Comparison of ENCODE assay signal across 16 cellular contexts in genomic region chr15:64850778-64851502, GRCh38. TPM values are rescaled to one million over a fixed set of nuclear protein-coding genes. Genes with fewer than 3 reads are reported as not detected.
DNase-seq lines count a peak whose midpoint lies in the region; ATAC-seq, FAIRE-seq and TF ChIP-seq lines count a peak whose summit lies in the region.
"Had no signal": no experiment of that assay in that cellular context is flagged by ENCODE, and none has a peak within 500 bp of the region (broad histone marks: within the 10 kb centered on the region; RNA-seq: fewer than 3 reads in every experiment).

No MANE protein-coding gene starts in this region.

- no peaks in the 10 kb centered on the region for H3K9me3 Mint-ChIP-seq in HFFc6
- no peaks in the 10 kb centered on the region for H3K9me3 Mint-ChIP-seq in astrocyte (ENCODE audit: unreplicated experiment)

- no peak overlapping the region for H3K9ac ChIP-seq in astrocyte (ENCODE audit: low read length)
- H3K9ac ChIP-seq in mesenchymal stem cell (ENCODE audit: low read length), result peak overlapping the region; percentile 62
- H3K9ac ChIP-seq in stomach smooth muscle (ENCODE audit: low read length in 2 of 2), result peak overlapping the region; percentile 39 to 60

- peaks cover 38% of the 10 kb centered on the region for H3K36me3 Mint-ChIP-seq in HFFc6 (ENCODE audit: low read depth)
- peaks cover 17% of the 10 kb centered on the region for H3K36me3 Mint-ChIP-seq in astrocyte (ENCODE audit: low read depth, unreplicated experiment)

- no peaks in the 10 kb centered on the region for H3K9me3 ChIP-seq in astrocyte (ENCODE audit: insufficient read depth, low read depth, low read length)
- no peaks in the 10 kb centered on the region for H3K9me3 ChIP-seq in mesenchymal stem cell (ENCODE audit: control insufficient read depth, low read length)
- H3K9me3 ChIP-seq in stomach smooth muscle (ENCODE audit: control insufficient read depth in 2 of 2, low read length in 2 of 2), result no peaks in the 10 kb centered on the region
- H3K9me3 ChIP-seq: MG63 had no signal

- peak overlapping the region; percentile 5 for H2AK5ac ChIP-seq in mesenchymal stem cell (ENCODE audit: low read length, severe bottlenecking)

- H3K27ac Mint-ChIP-seq in HFFc6 (peak overlapping the region; percentile 88), astrocyte (ENCODE audit: unreplicated experiment) (peak overlapping the region; percentile 81)
- H3K27ac Mint-ChIP-seq: activated CD4-positive, alpha-beta T cell treated with anti-CD3 and anti-CD28 coated beads for 36 hours had no signal

- H4K20me1 ChIP-seq in astrocyte (ENCODE audit: insufficient read depth, low read length), result peaks cover 44% of the 10 kb centered on the region

- H3K4me2 ChIP-seq in astrocyte (ENCODE audit: low read length) (peak overlapping the region; percentile 38), mesenchymal stem cell (ENCODE audit: low read length, poor library complexity, severe bottlenecking) (no peak overlapping the region)

- H3K23ac ChIP-seq in mesenchymal stem cell (ENCODE audit: low read length in 2 of 2), result no peak overlapping the region

- H2AFZ ChIP-seq in astrocyte (ENCODE audit: low read depth, low read length), result no peak overlapping the region
- no peak overlapping the region for H2AFZ ChIP-seq in mesenchymal stem cell (ENCODE audit: low read depth, low read length)

- H4K8ac ChIP-seq in mesenchymal stem cell (ENCODE audit: low read length), result no peak overlapping the region

- H2BK12ac ChIP-seq in mesenchymal stem cell (ENCODE audit: low read length in 2 of 2), result peak overlapping the region in 1 of 2 experiments; percentile 21

- H3K4me1 Mint-ChIP-seq in HFFc6 (ENCODE audit: low read depth) (peaks cover 73% of the 10 kb centered on the region), astrocyte (ENCODE audit: low read depth, unreplicated experiment) (peaks cover 39% of the 10 kb centered on the region)

- H3K27me3 Mint-ChIP-seq in HFFc6 (ENCODE audit: insufficient read depth) (no peaks in the 10 kb centered on the region; the same call in 1 of the 2 replicates), astrocyte (ENCODE audit: low read depth, unreplicated experiment) (no peaks in the 10 kb centered on the region)
- H3K27me3 Mint-ChIP-seq: activated CD4-positive, alpha-beta T cell treated with anti-CD3 and anti-CD28 coated beads for 36 hours had no signal

- peak overlapping the region in 1 of 2 experiments; percentile 77 for H3K4ac ChIP-seq in mesenchymal stem cell (ENCODE audit: low read depth in 1 of 2, low read length in 2 of 2)

- ATAC-seq in GM21528 (IDR thresholded peaks at IDR 0.05; ENCODE audit: low FRiP score, unreplicated experiment) (no peak), HG02610 (IDR thresholded peaks at IDR 0.05; ENCODE audit: unreplicated experiment) (no peak), HG03196 (IDR thresholded peaks at IDR 0.05; ENCODE audit: unreplicated experiment) (no peak)
- ATAC-seq: activated CD4-positive, alpha-beta T cell treated with anti-CD3 and anti-CD28 coated beads for 36 hours had no signal

- H3K4me3 Mint-ChIP-seq in HFFc6 (peak overlapping the region; percentile 65), astrocyte (ENCODE audit: unreplicated experiment) (peak overlapping the region; percentile 14)
- H3K4me3 Mint-ChIP-seq: activated CD4-positive, alpha-beta T cell treated with anti-CD3 and anti-CD28 coated beads for 36 hours had no signal

- H3K18ac ChIP-seq in mesenchymal stem cell (ENCODE audit: low read depth in 1 of 2, low read length in 2 of 2), result peak overlapping the region in 1 of 2 experiments; percentile 63

- H2BK120ac ChIP-seq in mesenchymal stem cell (ENCODE audit: low read depth, low read length), result no peak overlapping the region

- no peaks in the 10 kb centered on the region for H3K27me3 ChIP-seq in astrocyte (ENCODE audit: insufficient read depth, low read length)
- no peaks in the 10 kb centered on the region for H3K27me3 ChIP-seq in mesenchymal stem cell (ENCODE audit: control insufficient read depth in 1 of 2, insufficient read depth in 1 of 2, low read length in 2 of 2)
- no peaks in the 10 kb centered on the region for H3K27me3 ChIP-seq in stomach smooth muscle (ENCODE audit: control insufficient read depth in 1 of 2, insufficient read depth in 2 of 2, low read length in 2 of 2)
- H3K27me3 ChIP-seq: MG63 had no signal

- FAIRE-seq in astrocyte (lab: Jason Lieb, UNC), result no peak
- FAIRE-seq: GM12892 had no signal

- no peak overlapping the region for H2BK15ac ChIP-seq in mesenchymal stem cell (ENCODE audit: low read depth, poor library complexity, severe bottlenecking)

- H3K4me1 ChIP-seq in astrocyte (ENCODE audit: insufficient read depth, low read length) (peaks cover 18% of the 10 kb centered on the region), mesenchymal stem cell (ENCODE audit: control insufficient read depth, insufficient read depth, low read depth, low read length) (peaks cover 31% of the 10 kb centered on the region), stomach smooth muscle (ENCODE audit: control insufficient read depth, insufficient read depth, low read length) (peaks cover 59% of the 10 kb centered on the region)

- no peak for DNase-seq in HFFc6
- no peak for DNase-seq in astrocyte (ENCODE audit: low read depth)
- no peak for DNase-seq in mesenchymal stem cell
- DNase-seq in NCI-H2029 treated with DMSO at 0.1 percent for 48 hours (lab: John Stamatoyannopoulos, UW), result no peak
- DNase-seq: activated CD4-positive, alpha-beta T cell treated with anti-CD3 and anti-CD28 coated beads for 36 hours; activated naive CD4-positive, alpha-beta T cell treated with Interleukin-2 at 50 U/mL for 16 hours; DMS 273 treated with DMSO at 0.1 percent for 48 hours; glutamatergic neuron; NCI-H510A treated with DMSO at 0.1 percent for 48 hours; stimulated activated CD4-positive, alpha-beta T cell treated with anti-CD3 and anti-CD28 coated beads, Interleukin-12 subunit alpha, Interleukin-12 subunit beta, amount 100 ng/mL, for 4 hours had no signal

- H2BK5ac ChIP-seq in mesenchymal stem cell (ENCODE audit: low read depth, low read length, poor library complexity, severe bottlenecking), result no peak overlapping the region

- H3K36me3 ChIP-seq in astrocyte (ENCODE audit: insufficient read depth, low read length), result peaks cover 3% of the 10 kb centered on the region
- H3K36me3 ChIP-seq in mesenchymal stem cell (ENCODE audit: control insufficient read depth in 1 of 2, insufficient read depth in 2 of 2, low read depth in 1 of 2, low read length in 2 of 2), result peaks cover 31 to 67% of the 10 kb centered on the region in 2 experiments
- peaks cover 13 to 21% of the 10 kb centered on the region in 2 donors for H3K36me3 ChIP-seq in stomach smooth muscle (ENCODE audit: control insufficient read depth in 2 of 2, insufficient read depth in 2 of 2, low read length in 2 of 2)

- no peak overlapping the region for H3K27ac ChIP-seq in astrocyte (ENCODE audit: low read depth, low read length)
- H3K27ac ChIP-seq in mesenchymal stem cell (ENCODE audit: low read length, poor library complexity, severe bottlenecking), result peak overlapping the region; percentile 76
- H3K27ac ChIP-seq in stomach smooth muscle (ENCODE audit: low read length), result peak overlapping the region; percentile 67

- WGBS in mesenchymal stem cell, result 82% methylated on average over 4 of the region's 4 CpGs

- peak overlapping the region in 1 of 2 experiments; percentile 51 for H3K14ac ChIP-seq in mesenchymal stem cell (ENCODE audit: low read length in 2 of 2)

- peaks cover 42% of the 10 kb centered on the region for H3K79me1 ChIP-seq in mesenchymal stem cell (replicated peaks; ENCODE audit: low read length, poor library complexity, severe bottlenecking)

- TF ChIP-seq CTCF in HFFc6 (IDR thresholded peaks at IDR 0.05) (no peak), astrocyte (IDR thresholded peaks at IDR 0.05; ENCODE audit: insufficient read depth, low read depth, low read length) (no peak)

- H3K79me2 ChIP-seq in astrocyte (ENCODE audit: insufficient read depth, low read length), result peaks cover 34% of the 10 kb centered on the region

- no peak overlapping the region for H3K4me3 ChIP-seq in astrocyte (ENCODE audit: insufficient read depth, low read depth, low read length)
- H3K4me3 ChIP-seq in mesenchymal stem cell (ENCODE audit: insufficient read depth in 1 of 2, low read depth in 1 of 2, low read length in 2 of 2), result no peak overlapping the region
- H3K4me3 ChIP-seq in stomach smooth muscle (ENCODE audit: low read length in 2 of 2), result peak overlapping the region in 1 of 2 donors; percentile 47
- H3K4me3 ChIP-seq: MG63 had no signal

- no peak overlapping the region for H4K91ac ChIP-seq in mesenchymal stem cell (ENCODE audit: low read length)

RNA-seq across cellular contexts. Expression of gene PLEKHO2, which starts 9.2 kb away (rescaled TPM):
- total RNA-seq in HFFc6 (2021; fragmentation: NEBNext Ultra II Directional; extraction: Animal tissue kit (Norgen Biotek cat#: 25700)), result 10 to 100 TPM; 23.0 to 28.3 (median 25.4) TPM
- total RNA-seq in astrocyte, result 11.5 and 12.1 TPM in 2 replicates
- polyA plus RNA-seq in mesenchymal stem cell (2013, experiment 1 of 2), result 16.3 TPM
- 17.0 TPM for polyA plus RNA-seq in mesenchymal stem cell (2013, experiment 2 of 2)

RNA-seq across cellular contexts. Expression of gene PIF1, which starts 25.5 kb away (rescaled TPM):
- 10 to 100 TPM in 1 of 6 experiments, 1 to 10 TPM in 5; 4.0 to 10.7 (median 8.4) TPM for total RNA-seq in HFFc6 (2021; fragmentation: NEBNext Ultra II Directional; extraction: Animal tissue kit (Norgen Biotek cat#: 25700))
- total RNA-seq in astrocyte, result 0.48 and 1.7 TPM in 2 replicates
- 0.94 TPM for polyA plus RNA-seq in mesenchymal stem cell (2013, experiment 1 of 2)
- polyA plus RNA-seq in mesenchymal stem cell (2013, experiment 2 of 2), result 1.0 TPM
